ENCODE assay signal across 17 cellular contexts in genomic region chr2:97715951-97716694, GRCh38. TPM values are rescaled to one million over a fixed set of nuclear protein-coding genes. Genes with fewer than 3 reads are reported as not detected.
A peak's percentile ranks its signal among the peaks of the same experiment; 100 is the strongest.
DNase-seq lines count a peak whose midpoint lies in the region; ATAC-seq and TF ChIP-seq lines count a peak whose summit lies in the region.
"Had no signal": no experiment of that assay in that cellular context is flagged by ENCODE, and none has a peak within 500 bp of the region (broad histone marks: within the 10 kb centered on the region; RNA-seq: fewer than 3 reads in every experiment).

No MANE protein-coding gene starts in this region.

- no peaks in the 10 kb centered on the region for H3K4me1 ChIP-seq in right atrium auricular region
- peaks cover 66% of the 10 kb centered on the region for H3K4me1 ChIP-seq in mononuclear cell (ENCODE audit: insufficient read depth, low read length)
- H3K4me1 ChIP-seq in upper lobe of left lung: no peaks in the 10 kb centered on the region
- H3K4me1 ChIP-seq in foreskin keratinocyte: no peaks in the 10 kb centered on the region
- H3K4me1 ChIP-seq: tibial artery had no signal

- H3K36me3 ChIP-seq in right atrium auricular region (no peaks in the 10 kb centered on the region), upper lobe of left lung (no peaks in the 10 kb centered on the region)
- H3K36me3 ChIP-seq: tibial artery had no signal

- TF ChIP-seq POLR2A in upper lobe of left lung (IDR thresholded peaks at IDR 0.05): no peak

- no peaks in the 10 kb centered on the region for H3K27me3 ChIP-seq in right atrium auricular region
- no peaks in the 10 kb centered on the region for H3K27me3 ChIP-seq in mononuclear cell (ENCODE audit: insufficient read depth, low read length)
- no peaks in the 10 kb centered on the region for H3K27me3 ChIP-seq in upper lobe of left lung
- peaks cover 4% of the 10 kb centered on the region for H3K27me3 ChIP-seq in foreskin keratinocyte

- TF ChIP-seq CTCF in right atrium auricular region (IDR thresholded peaks at IDR 0.05): no peak
- TF ChIP-seq CTCF in upper lobe of left lung (IDR thresholded peaks at IDR 0.05): no peak
- no peak for TF ChIP-seq CTCF in foreskin keratinocyte (conservative IDR thresholded peaks at IDR 0.05)

- no peaks in the 10 kb centered on the region for H3K9me3 Mint-ChIP-seq in activated T-helper 1 cell treated with anti-CD3 and anti-CD28 coated beads, Interleukin-12 subunit alpha, Interleukin-12 subunit beta, Interleukin-2, Interleukin-4 antibody, amounts not matched to agents 30 ng/mL and 10 ng/mL and 1 ng/mL, durations not matched to agents 14 hours and 24 hours and 36 hours

- WGBS in upper lobe of left lung, 2 donors: 78 to 86% methylated on average over 8 to 9 of the region's 9 CpGs

- peaks cover 79% of the 10 kb centered on the region for H3K4me1 Mint-ChIP-seq in activated T-helper 1 cell treated with anti-CD3 and anti-CD28 coated beads, Interleukin-12 subunit alpha, Interleukin-12 subunit beta, Interleukin-2, Interleukin-4 antibody, amounts not matched to agents 30 ng/mL and 10 ng/mL and 1 ng/mL, durations not matched to agents 14 hours and 24 hours and 36 hours (ENCODE audit: low read depth)

- H3K27me3 Mint-ChIP-seq in activated T-helper 1 cell treated with anti-CD3 and anti-CD28 coated beads, Interleukin-12 subunit alpha, Interleukin-12 subunit beta, Interleukin-2, Interleukin-4 antibody, amounts not matched to agents 30 ng/mL and 10 ng/mL and 1 ng/mL, durations not matched to agents 14 hours and 24 hours and 36 hours (ENCODE audit: insufficient read depth): no peaks in the 10 kb centered on the region

- ATAC-seq in upper lobe of left lung (ENCODE audit: low FRiP score in 2 of 2) (no peak), HG02981 (IDR thresholded peaks at IDR 0.05; ENCODE audit: unreplicated experiment) (no peak), foreskin keratinocyte (no peak)
- ATAC-seq: GM12878 had no signal

- peak overlapping the region; percentile 99 for H3K27ac Mint-ChIP-seq in activated T-helper 1 cell treated with anti-CD3 and anti-CD28 coated beads, Interleukin-12 subunit alpha, Interleukin-12 subunit beta, Interleukin-2, Interleukin-4 antibody, amounts not matched to agents 30 ng/mL and 10 ng/mL and 1 ng/mL, durations not matched to agents 14 hours and 24 hours and 36 hours

- peak; percentile 66 for DNase-seq in cardiac septum (ENCODE audit: low spot score)
- DNase-seq in right atrium auricular region (ENCODE audit: low spot score): no peak
- DNase-seq in activated T-helper 1 cell treated with anti-CD3 and anti-CD28 coated beads, Interleukin-12 subunit alpha, Interleukin-12 subunit beta, Interleukin-2, Interleukin-4 antibody, amounts not matched to agents 30 ng/mL and 10 ng/mL and 1 ng/mL, durations not matched to agents 14 hours and 24 hours and 36 hours (ENCODE audit: low spot score): no peak
- peak; percentile 9 to 25 for DNase-seq in upper lobe of left lung
- no peak for DNase-seq in HCEC 1CT
- DNase-seq in foreskin keratinocyte: no peak
- DNase-seq: EL; foreskin fibroblast; NCI-H1092; NCI-H2227 treated with DMSO at 0.1 percent for 48 hours; stimulated activated CD4-positive, alpha-beta T cell treated with anti-CD3 and anti-CD28 coated beads, Interleukin-15, amount 100 ng/mL, for 24 hours had no signal

- peak overlapping the region; percentile 94 for H3K4me3 Mint-ChIP-seq in activated T-helper 1 cell treated with anti-CD3 and anti-CD28 coated beads, Interleukin-12 subunit alpha, Interleukin-12 subunit beta, Interleukin-2, Interleukin-4 antibody, amounts not matched to agents 30 ng/mL and 10 ng/mL and 1 ng/mL, durations not matched to agents 14 hours and 24 hours and 36 hours

- H3K9me3 ChIP-seq in right atrium auricular region (no peaks in the 10 kb centered on the region), mononuclear cell (ENCODE audit: low read depth, low read length) (no peaks in the 10 kb centered on the region), upper lobe of left lung (no peaks in the 10 kb centered on the region)
- H3K9me3 ChIP-seq: tibial artery had no signal

- no peak overlapping the region for H3K4me3 ChIP-seq in right atrium auricular region
- H3K4me3 ChIP-seq in mononuclear cell (ENCODE audit: low read length): peak overlapping the region; percentile 10
- no peak overlapping the region for H3K4me3 ChIP-seq in upper lobe of left lung
- H3K4me3 ChIP-seq: GM12878, SK-N-MC, tibial artery had no signal

- H3K27ac ChIP-seq in right atrium auricular region (no peak overlapping the region), upper lobe of left lung (peak overlapping the region in 1 of 4 donors; percentile 40), foreskin keratinocyte (no peak overlapping the region)
- H3K27ac ChIP-seq: SK-N-MC, tibial artery, VCaP had no signal

- TF ChIP-seq EP300 in upper lobe of left lung (IDR thresholded peaks at IDR 0.05): no peak

- H3K36me3 Mint-ChIP-seq in activated T-helper 1 cell treated with anti-CD3 and anti-CD28 coated beads, Interleukin-12 subunit alpha, Interleukin-12 subunit beta, Interleukin-2, Interleukin-4 antibody, amounts not matched to agents 30 ng/mL and 10 ng/mL and 1 ng/mL, durations not matched to agents 14 hours and 24 hours and 36 hours (ENCODE audit: low read depth): peaks cover 54% of the 10 kb centered on the region

- intact Hi-C loops in cardiac septum (cut with DNase I): no loop called here
- intact Hi-C loops in activated T-helper 1 cell treated with anti-CD3 and anti-CD28 coated beads, Interleukin-12 subunit alpha, Interleukin-12 subunit beta, Interleukin-2, Interleukin-4 antibody, amounts not matched to agents 30 ng/mL and 10 ng/mL and 1 ng/mL, durations not matched to agents 14 hours and 24 hours and 36 hours (cut with micrococcal nuclease): no loop called here

RNA-seq across cellular contexts. Expression of gene ZAP70, which starts 2.7 kb away (rescaled TPM):
- total RNA-seq in cardiac septum (1.2 TPM), right atrium auricular region (1 to 10 TPM in 1 of 2 donors, under 1 TPM in 1; 0.86 to 1.4 TPM), mononuclear cell (137 TPM), upper lobe of left lung (10 to 100 TPM in 3 of 6 donors, 1 to 10 TPM in 3; 6.4 to 88.0 (median 11.3) TPM), foreskin keratinocyte (not detected in 2 replicates)
- 302 and 313 TPM in 2 replicates for total RNA-seq in activated T-helper 1 cell treated with anti-CD3 and anti-CD28 coated beads, Interleukin-12 subunit alpha, Interleukin-12 subunit beta, Interleukin-2, Interleukin-4 antibody, amounts not matched to agents 30 ng/mL and 10 ng/mL and 1 ng/mL, durations not matched to agents 14 hours and 24 hours and 36 hours
- polyA plus RNA-seq in foreskin keratinocyte: 0.01 TPM in 1 of 2 replicates, not detected in the other

RNA-seq across cellular contexts. Expression of gene C2orf92, which starts 46.6 kb away (rescaled TPM):
- 4.6 TPM for total RNA-seq in cardiac septum
- total RNA-seq in right atrium auricular region: 1 to 10 TPM; 3.0 to 3.1 TPM
- total RNA-seq in activated T-helper 1 cell treated with anti-CD3 and anti-CD28 coated beads, Interleukin-12 subunit alpha, Interleukin-12 subunit beta, Interleukin-2, Interleukin-4 antibody, amounts not matched to agents 30 ng/mL and 10 ng/mL and 1 ng/mL, durations not matched to agents 14 hours and 24 hours and 36 hours: 16.1 and 17.2 TPM in 2 replicates
- 4.5 TPM for total RNA-seq in mononuclear cell
- total RNA-seq in upper lobe of left lung: 10 to 100 TPM in 4 of 6 donors, 1 to 10 TPM in 2; 9.1 to 45.1 (median 23.1) TPM
- 0.58 and 0.71 TPM in 2 replicates for total RNA-seq in foreskin keratinocyte
- polyA plus RNA-seq in foreskin keratinocyte: 0.24 and 0.40 TPM in 2 replicates

RNA-seq across cellular contexts. Expression of gene ACTR1B, which starts 52.3 kb away (rescaled TPM):
- 77.6 TPM for total RNA-seq in cardiac septum
- total RNA-seq in right atrium auricular region: 10 to 100 TPM; 40.8 to 71.5 TPM
- total RNA-seq in activated T-helper 1 cell treated with anti-CD3 and anti-CD28 coated beads, Interleukin-12 subunit alpha, Interleukin-12 subunit beta, Interleukin-2, Interleukin-4 antibody, amounts not matched to agents 30 ng/mL and 10 ng/mL and 1 ng/mL, durations not matched to agents 14 hours and 24 hours and 36 hours: 101 and 102 TPM in 2 replicates
- total RNA-seq in mononuclear cell: 53.7 TPM
- total RNA-seq in upper lobe of left lung: 10 to 100 TPM; 63.9 to 83.0 (median 69.9) TPM
- 57.8 and 59.1 TPM in 2 replicates for total RNA-seq in foreskin keratinocyte
- polyA plus RNA-seq in foreskin keratinocyte: 52.7 and 54.0 TPM in 2 replicates

Comparison
In these comparisons a context has a peak if more than half of its experiments do, and no peak if none do; other contexts are left out.
1. DNase-seq: peak in cardiac septum (single experiment) and upper lobe of left lung (2 of 2); none in right atrium auricular region (single experiment), activated T-helper 1 cell treated with anti-CD3 and anti-CD28 coated beads, Interleukin-12 subunit alpha, Interleukin-12 subunit beta, Interleukin-2, Interleukin-4 antibody, amounts not matched to agents 30 ng/mL and 10 ng/mL and 1 ng/mL, durations not matched to agents 14 hours and 24 hours and 36 hours (single experiment), HCEC 1CT (single experiment) and foreskin keratinocyte (0 of 2).